Comparison of ENCODE assay signal across 9 cellular contexts in the genomic region with DNA sequence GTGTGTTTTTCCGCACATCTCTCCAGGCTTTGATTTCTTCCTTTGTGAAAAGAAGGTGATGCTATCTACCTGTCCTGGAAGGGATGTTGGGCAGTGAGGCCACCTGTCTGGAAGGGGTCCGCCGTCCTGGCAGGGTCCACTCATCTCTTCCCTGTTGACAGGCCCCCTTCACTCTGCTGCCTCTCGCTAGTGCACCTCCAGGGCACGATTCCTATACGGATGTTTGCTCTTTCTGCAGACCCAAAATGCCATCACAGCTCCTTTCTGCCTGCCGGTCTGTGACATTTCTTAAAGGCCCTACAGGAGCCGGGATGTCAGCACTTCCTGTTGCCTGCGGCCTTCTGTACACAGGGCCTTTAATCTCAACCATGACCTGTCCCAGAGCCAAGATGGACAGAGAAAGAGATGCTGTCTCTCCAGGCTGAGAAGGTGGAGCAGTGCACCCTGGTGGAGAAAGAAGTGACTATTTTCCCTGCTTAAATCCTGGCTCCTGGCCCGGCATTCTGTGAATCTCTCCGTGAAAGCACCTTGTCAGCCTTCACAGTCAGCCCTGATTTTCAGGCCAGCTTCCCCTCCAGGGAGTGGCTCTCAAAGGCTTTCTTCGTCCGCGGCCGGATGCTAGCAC. TPM values are rescaled to one million over a fixed set of nuclear protein-coding genes. Genes with fewer than 3 reads are reported as not detected.
DNase-seq lines count a peak whose midpoint lies in the region; ATAC-seq and TF ChIP-seq lines count a peak whose summit lies in the region.
"Had no signal": no experiment of that assay in that cellular context is flagged by ENCODE, and none has a peak within 500 bp of the region (broad histone marks: within the 10 kb centered on the region; RNA-seq: fewer than 3 reads in every experiment).

No MANE protein-coding gene starts in this region.

- CTCF ChIA-PET in BJ (lab: Yijun Ruan, JAX): interaction anchor here (1.3 kb wide), 1 partner anchor 19 kb away, joined by 13 read pairs; no protein-coding TSS in a partner anchor

- no peak for DNase-seq in BJ (ENCODE audit: low read depth)
- DNase-seq in NCI-H460 (ENCODE audit: extremely low read depth, low read depth): peak; percentile 8
- peak; percentile 34 for DNase-seq in epithelial cell of esophagus (ENCODE audit: low read depth)
- peak in 2 of 3 donors; percentile 48 to 57 for DNase-seq in mucosa of descending colon
- no peak for DNase-seq in NCI-H526 (lab: John Stamatoyannopoulos, UW)
- no peak for DNase-seq in erythroblast (lab: John Stamatoyannopoulos, UW)

- POLR2A ChIA-PET in BJ (lab: Charles Lee): no interaction called here

- no peaks in the 10 kb centered on the region for H3K9me3 ChIP-seq in mucosa of descending colon

- intact Hi-C loops in mucosa of descending colon (cut with DNase I, micrococcal nuclease): no loop called here

- H3K4me3 ChIP-seq in BJ (ENCODE audit: low read depth, low read length): no peak overlapping the region
- no peak overlapping the region for H3K4me3 ChIP-seq in epithelial cell of esophagus (ENCODE audit: low read length)
- no peak overlapping the region for H3K4me3 ChIP-seq in mucosa of descending colon

- peak; percentile 50 for TF ChIP-seq CTCF in BJ (IDR thresholded peaks at IDR 0.05; ENCODE audit: insufficient read depth, low read depth, low read length)
- peak; percentile 46 for TF ChIP-seq CTCF in epithelial cell of esophagus (IDR thresholded peaks at IDR 0.05; ENCODE audit: insufficient read depth, low read depth, low read length, missing control alignments)
- TF ChIP-seq CTCF in mucosa of descending colon (IDR thresholded peaks at IDR 0.05): no peak

- ATAC-seq in mucosa of descending colon: peak; percentile 49
- no peak for ATAC-seq in HG02970 (IDR thresholded peaks at IDR 0.05; ENCODE audit: low FRiP score, unreplicated experiment)
- ATAC-seq in HG03521 (IDR thresholded peaks at IDR 0.05; ENCODE audit: unreplicated experiment): no peak
- ATAC-seq: natural killer cell treated with Interleukin-12 subunit alpha and Interleukin-12 subunit beta and Interleukin-15 and Interleukin-18, amount 100 ng/mL, for 72 hours had no signal

- H3K4me1 ChIP-seq in mucosa of descending colon (ENCODE audit: low read depth): peaks cover 24% of the 10 kb centered on the region

- H3K27me3 ChIP-seq in BJ (ENCODE audit: control insufficient read depth, insufficient read depth, low read length): peaks cover 4% of the 10 kb centered on the region

- TF ChIP-seq POLR2A in erythroblast (IDR thresholded peaks at IDR 0.05; ENCODE audit: low read length): no peak

- no peaks in the 10 kb centered on the region for H3K36me3 ChIP-seq in BJ (ENCODE audit: control insufficient read depth, insufficient read depth, low read length)
- H3K36me3 ChIP-seq in mucosa of descending colon (ENCODE audit: low read depth): no peaks in the 10 kb centered on the region

RNA-seq across cellular contexts. Expression of a gene that starts 7.4 kb away (rescaled TPM):
- not detected in 2 replicates for polyA plus RNA-seq in BJ (2011; rRNA removed)
- polyA minus RNA-seq in BJ (2011; rRNA and poly(A)+ RNA removed): not detected in 2 replicates
- total RNA-seq in NCI-H460 (2014; rRNA removed; shearing (Covaris generic)): not detected in 2 replicates
- not detected in 2 replicates for polyA plus RNA-seq in NCI-H460 (2014; cell fraction: nucleus; rRNA removed)
- 100 to 1,000 TPM; 253 to 761 (median 323) TPM for total RNA-seq in mucosa of descending colon
- total RNA-seq: natural killer cell treated with Interleukin-12 subunit alpha and Interleukin-12 subunit beta and Interleukin-15 and Interleukin-18, amount 100 ng/mL, for 72 hours had no signal

Comparison
In these comparisons a context has a peak if more than half of its experiments do, and no peak if none do; other contexts are left out.
1. DNase-seq: peak in NCI-H460 (single experiment), epithelial cell of esophagus (single experiment) and mucosa of descending colon (2 of 3); none in BJ (single experiment), NCI-H526 (0 of 2) and erythroblast (0 of 2).
2. RNA of a gene that starts 7.4 kb away (total RNA-seq): 253 to 761 TPM in mucosa of descending colon; not detected in NCI-H460; every median in the first group is over 100 times any median in the second.